Comparison of ENCODE assay signal across 9 cellular contexts in genomic region chr11:82732734-82733443, GRCh38. TPM values are rescaled to one million over a fixed set of nuclear protein-coding genes. Genes with fewer than 3 reads are reported as not detected.
DNase-seq lines count a peak whose midpoint lies in the region; ATAC-seq and TF ChIP-seq lines count a peak whose summit lies in the region.
"Had no signal": no experiment of that assay in that cellular context is flagged by ENCODE, and none has a peak within 500 bp of the region (broad histone marks: within the 10 kb centered on the region; RNA-seq: fewer than 3 reads in every experiment).

No MANE protein-coding gene starts in this region.

- TF ChIP-seq CTCF in WTC11 (IDR thresholded peaks at IDR 0.05) (no peak), fibroblast of villous mesenchyme (IDR thresholded peaks at IDR 0.05; ENCODE audit: insufficient read depth, low read depth, low read length) (no peak), ovary (IDR thresholded peaks at IDR 0.05) (no peak), GM10248 (IDR thresholded peaks at IDR 0.05; ENCODE audit: control extremely low read depth, extremely low read depth, low read depth, missing control alignments) (no peak)

- no peak for TF ChIP-seq POLR2A in ovary (IDR thresholded peaks at IDR 0.05)

- CTCF ChIA-PET in WTC11 (lab: Charles Lee) (interaction anchor here (0.9 to 3.4 kb wide), 9 partner anchors 10 to 169 kb away, joined by 3 to 22 read pairs (median 5); partner anchors contain the start of gene DDIAS), GM10248 (lab: Yijun Ruan, JAX) (interaction anchor here (0.8 to 4.7 kb wide), 3 partner anchors 10 to 30 kb away, joined by 3 to 19 read pairs (median 4); no protein-coding TSS in a partner anchor)

- intact Hi-C loops in activated CD4-positive, alpha-beta T cell treated with anti-CD3 and anti-CD28 coated beads, Interleukin-2, amount 10 ng/mL, durations not matched to agents 24 days and 14 days (cut with micrococcal nuclease), result no loop called here
- intact Hi-C loops in ovary (cut with DNase I), result no loop called here

- peaks cover 2% of the 10 kb centered on the region for H3K4me1 Mint-ChIP-seq in activated CD4-positive, alpha-beta T cell treated with anti-CD3 and anti-CD28 coated beads, Interleukin-2, amount 10 ng/mL, durations not matched to agents 24 days and 14 days
- peaks cover 27% of the 10 kb centered on the region for H3K4me1 Mint-ChIP-seq in WTC11

- no peaks in the 10 kb centered on the region for H3K36me3 Mint-ChIP-seq in activated CD4-positive, alpha-beta T cell treated with anti-CD3 and anti-CD28 coated beads, Interleukin-2, amount 10 ng/mL, durations not matched to agents 24 days and 14 days (ENCODE audit: low read depth)
- no peaks in the 10 kb centered on the region for H3K36me3 Mint-ChIP-seq in WTC11

- 0 to 1% (median 1%) methylated on average over 52 to 93 of the region's 93 CpGs for WGBS in ovary, 3 donors

- ATAC-seq in WTC11, result peak; percentile 7

- no peak for TF ChIP-seq EP300 in ovary (IDR thresholded peaks at IDR 0.05)

- peak overlapping the region; percentile 37 for H3K4me3 ChIP-seq in fibroblast of villous mesenchyme (ENCODE audit: low read depth, low read length)
- peak overlapping the region; percentile 33 for H3K4me3 ChIP-seq in ovary

- peak overlapping the region; percentile 64 for H3K4me3 Mint-ChIP-seq in activated CD4-positive, alpha-beta T cell treated with anti-CD3 and anti-CD28 coated beads, Interleukin-2, amount 10 ng/mL, durations not matched to agents 24 days and 14 days
- H3K4me3 Mint-ChIP-seq in WTC11, result peak overlapping the region; percentile 68

- no peaks in the 10 kb centered on the region for H3K9me3 Mint-ChIP-seq in activated CD4-positive, alpha-beta T cell treated with anti-CD3 and anti-CD28 coated beads, Interleukin-2, amount 10 ng/mL, durations not matched to agents 24 days and 14 days
- no peaks in the 10 kb centered on the region for H3K9me3 Mint-ChIP-seq in WTC11

- peak; percentile 62 for DNase-seq in activated CD4-positive, alpha-beta T cell treated with anti-CD3 and anti-CD28 coated beads, Interleukin-2, amount 10 ng/mL, durations not matched to agents 24 days and 14 days
- DNase-seq in activated CD4-positive, alpha-beta T cell treated with anti-CD3 and anti-CD28 coated beads, Interleukin-2, amount 50 U/mL, for 4 hours, result no peak
- DNase-seq in WTC11 (ENCODE audit: low spot score) (peak; percentile 29), fibroblast of villous mesenchyme (ENCODE audit: low read depth) (no peak), ovary (peak; percentile 15 to 42 (median 26)), islet precursor cell (no peak), GM10248 (ENCODE audit: extremely low spot score) (no peak)
- DNase-seq in activated effector memory CD4-positive, alpha-beta T cell treated with Interleukin-2 at 50 U/mL for 16 hours, result no peak

- no peaks in the 10 kb centered on the region for H3K36me3 ChIP-seq in ovary
- H3K36me3 ChIP-seq: neutrophil had no signal

- H3K27me3 ChIP-seq in ovary, result no peaks in the 10 kb centered on the region

- H3K27ac Mint-ChIP-seq in activated CD4-positive, alpha-beta T cell treated with anti-CD3 and anti-CD28 coated beads, Interleukin-2, amount 10 ng/mL, durations not matched to agents 24 days and 14 days, result no peak overlapping the region
- H3K27ac Mint-ChIP-seq in WTC11, result no peak overlapping the region

- H3K27me3 Mint-ChIP-seq in activated CD4-positive, alpha-beta T cell treated with anti-CD3 and anti-CD28 coated beads, Interleukin-2, amount 10 ng/mL, durations not matched to agents 24 days and 14 days, result peaks cover 70% of the 10 kb centered on the region
- H3K27me3 Mint-ChIP-seq in WTC11 (ENCODE audit: low read depth), result peaks cover 59% of the 10 kb centered on the region

- POLR2A ChIA-PET in WTC11 (lab: Charles Lee) (interaction anchor here (0.6 to 2.6 kb wide), 8 partner anchors 9 to 424 kb away, joined by 3 to 12 read pairs (median 4); partner anchors contain the start of genes DDIAS, PCF11 and PRCP), GM10248 (lab: Yijun Ruan, JAX) (no interaction called here)

- H3K4me1 ChIP-seq in ovary (ENCODE audit: insufficient read depth), result peaks cover 3% of the 10 kb centered on the region

- no peaks in the 10 kb centered on the region for H3K9me3 ChIP-seq in ovary
- H3K9me3 ChIP-seq: neutrophil had no signal

- peak overlapping the region; percentile 16 to 42 for H3K27ac ChIP-seq in ovary
- H3K27ac ChIP-seq: neutrophil had no signal

TF ChIP-seq in WTC11, 78 proteins besides CTCF, POLR2A, EP300 and RAD21:
- TF ChIP-seq ZNF425 (CRISPR knock-in tag; conservative IDR thresholded peaks at IDR 0.05), result no peak
- no peak for TF ChIP-seq ETV6 (CRISPR knock-in tag; IDR thresholded peaks at IDR 0.05)
- TF ChIP-seq MXD4 (CRISPR knock-in tag; IDR thresholded peaks at IDR 0.05; ENCODE audit: borderline replicate concordance), result no peak
- TF ChIP-seq ESRRA (CRISPR knock-in tag; IDR thresholded peaks at IDR 0.05; ENCODE audit: borderline replicate concordance), result 0 out of 2 replicates have a peak, but pooled peaks have one; percentile 8

RNA-seq across cellular contexts. Expression of gene FAM181B, which starts 0.8 kb away (rescaled TPM):
- total RNA-seq in activated CD4-positive, alpha-beta T cell treated with anti-CD3 and anti-CD28 coated beads, Interleukin-2, amount 10 ng/mL, durations not matched to agents 24 days and 14 days, result not detected in 2 replicates
- total RNA-seq in WTC11 (2021) (0.80 to 1.1 TPM (median 1.0 TPM) in 3 replicates), fibroblast of villous mesenchyme (under 0.01 TPM in 1 of 2 replicates, not detected in the other), ovary (1 to 10 TPM; 1.1 to 2.1 (median 1.6) TPM)
- polyA plus RNA-seq in ovary, result 1 to 10 TPM; 1.2 to 1.4 TPM

Comparison
In these comparisons a context has a peak if more than half of its experiments do, and no peak if none do; other contexts are left out.
1. DNase-seq: peak in activated CD4-positive, alpha-beta T cell treated with anti-CD3 and anti-CD28 coated beads, Interleukin-2, amount 10 ng/mL, durations not matched to agents 24 days and 14 days (single experiment), WTC11 (single experiment) and ovary (5 of 5); none in activated CD4-positive, alpha-beta T cell treated with anti-CD3 and anti-CD28 coated beads, Interleukin-2, amount 50 U/mL, for 4 hours (0 of 2), fibroblast of villous mesenchyme (single experiment), islet precursor cell (single experiment), activated effector memory CD4-positive, alpha-beta T cell treated with Interleukin-2 at 50 U/mL for 16 hours (single experiment) and GM10248 (single experiment).